9 cellular contexts compared by ENCODE assay signal in the genomic region with DNA sequence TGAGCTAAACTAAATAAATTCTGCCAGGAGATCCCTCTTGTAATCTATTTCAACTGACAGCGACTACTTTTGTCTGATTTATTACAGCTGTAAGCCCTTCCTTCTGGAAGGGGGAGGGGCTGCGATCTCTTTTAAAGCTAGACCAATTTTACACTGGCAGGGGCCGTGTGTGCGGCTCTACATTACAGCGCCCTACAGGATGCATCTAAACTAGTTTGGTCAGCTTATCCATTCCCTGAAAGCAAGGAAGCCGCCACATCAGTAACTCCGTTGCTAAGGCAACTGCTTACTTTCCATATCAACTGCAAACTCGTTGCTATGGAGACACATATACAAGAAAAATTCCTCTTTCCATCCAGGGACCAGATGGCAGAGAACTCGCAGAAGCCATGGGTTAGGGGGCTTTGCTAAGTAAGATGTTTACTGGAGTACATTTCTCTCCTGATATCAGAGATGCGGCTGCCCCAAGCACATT. TPM values are rescaled to one million over a fixed set of nuclear protein-coding genes. Genes with fewer than 3 reads are reported as not detected.
DNase-seq lines count a peak whose midpoint lies in the region; ATAC-seq lines count a peak whose summit lies in the region.
"Had no signal": no experiment of that assay in that cellular context is flagged by ENCODE, and none has a peak within 500 bp of the region (broad histone marks: within the 10 kb centered on the region; RNA-seq: fewer than 3 reads in every experiment).

No MANE protein-coding gene starts in this region.

- DNase-seq in AG08396 (ENCODE audit: low spot score) (peak; percentile 69), astrocyte of the hippocampus (ENCODE audit: low read depth, low spot score) (peak; percentile 85), left kidney (ENCODE audit: low read depth, low spot score) (peak; percentile 91), NCI-H2029 (lab: John Stamatoyannopoulos, UW) (no peak), NCI-H2196 (lab: John Stamatoyannopoulos, UW; ENCODE audit: unreplicated experiment) (no peak), UCSD-AML1 (lab: John Stamatoyannopoulos, UW; ENCODE audit: unreplicated experiment) (no peak)
- DNase-seq in Jurkat, Clone E6-1 (ENCODE audit: low read depth, low spot score), result peak; percentile 66
- DNase-seq: NCI-H146 had no signal

- peak overlapping the region; percentile 21 for H3K4me3 ChIP-seq in Jurkat, Clone E6-1 (ENCODE audit: low read length)

- no peak for ATAC-seq in GM19035 (IDR thresholded peaks at IDR 0.05; ENCODE audit: unreplicated experiment)

RNA-seq across cellular contexts. Expression of a gene that starts 17.4 kb away (rescaled TPM):
- 30.0 TPM for polyA plus RNA-seq in Jurkat, Clone E6-1 (2012; ENCODE audit: insufficient read depth, insufficient read length)

Comparison
In these comparisons a context has a peak if more than half of its experiments do, and no peak if none do; other contexts are left out.
1. DNase-seq: peak in AG08396 (single experiment), Jurkat, Clone E6-1 (single experiment), astrocyte of the hippocampus (single experiment) and left kidney (single experiment); none in NCI-H2029 (single experiment), NCI-H2196 (single experiment) and UCSD-AML1 (single experiment).